ENCODE assay signal across 21 cellular contexts in the genomic region with DNA sequence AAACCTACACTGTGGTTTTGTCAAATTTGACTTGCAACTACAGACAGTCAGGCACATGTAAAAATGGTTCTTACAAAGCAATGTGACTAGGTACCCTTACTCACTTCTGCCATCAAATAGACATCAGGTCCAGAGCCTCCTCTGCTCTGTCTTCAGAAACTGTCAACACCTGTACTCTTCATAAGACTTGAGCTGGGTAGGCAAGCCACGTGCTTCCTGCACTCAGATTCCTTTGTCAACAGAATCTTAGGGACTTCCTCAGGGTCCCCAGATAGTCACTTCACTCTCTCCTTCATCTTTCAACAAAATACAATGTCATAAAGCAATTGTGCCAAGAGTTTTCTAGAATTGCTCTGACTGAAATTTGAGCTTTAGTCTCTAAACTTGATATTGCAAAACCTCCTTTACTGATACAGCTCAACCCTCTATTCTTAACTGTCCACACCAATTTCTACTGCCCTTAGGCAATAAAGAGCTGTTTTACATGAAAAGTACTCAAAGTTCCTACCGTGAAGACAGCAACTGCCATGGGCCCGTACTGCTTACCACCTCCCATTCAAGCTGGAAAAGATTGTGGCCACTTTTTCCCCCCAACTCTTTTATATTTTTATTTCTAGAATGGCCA.
"Had no signal": no experiment of that assay in that cellular context is flagged by ENCODE, and none has a peak within 500 bp of the region (broad histone marks: within the 10 kb centered on the region; RNA-seq: fewer than 3 reads in every experiment).

No MANE protein-coding gene starts in this region.

- H3K27ac ChIP-seq: left ventricle myocardium inferior, pancreas, suprapubic skin, thyroid gland had no signal

- H3K4me1 Mint-ChIP-seq: naive B cell; nephron; stimulated activated effector memory CD8-positive, alpha-beta T cell treated with anti-CD3 and anti-CD28 coated beads, Interleukin-12 subunit alpha, Interleukin-12 subunit beta, amount 100 ng/mL, for 72 hours had no signal

- H3K27me3 ChIP-seq: pancreas, suprapubic skin, thyroid gland had no signal

- H3K36me3 ChIP-seq: left ventricle myocardium inferior, pancreas, suprapubic skin, thyroid gland had no signal

- DNase-seq: dermis blood vessel endothelial cell; erythroblast; left ventricle myocardium inferior; mesenchymal stem cell; naive B cell; occipital lobe; pancreas; right cardiac atrium; stimulated activated CD4-positive, alpha-beta T cell treated with anti-CD3 and anti-CD28 coated beads, Interleukin-4, amount 100 ng/mL, for 1 hour; stimulated activated CD8-positive, alpha-beta memory T cell treated with anti-CD3 and anti-CD28 coated beads, Interleukin-4, amount 100 ng/mL, for 48 hours; stimulated activated naive CD8-positive, alpha-beta T cell treated with anti-CD3 and anti-CD28 coated beads, Interleukin-15, Interleukin-2, amounts not matched to agents 100 U/mL and 50 U/mL, for 24 hours; thyroid gland had no signal

- H3K27me3 Mint-ChIP-seq: progenitor cell of endocrine pancreas, type B pancreatic cell had no signal

- FAIRE-seq: colon, endothelial cell of umbilical vein, pancreas, urothelium cell line had no signal

- H3K4me3 ChIP-seq: left ventricle myocardium inferior, lung, pancreas, suprapubic skin, thyroid gland had no signal

- ATAC-seq: pancreas; right cardiac atrium; stimulated activated effector memory CD8-positive, alpha-beta T cell treated with anti-CD3 and anti-CD28 coated beads, Interleukin-12 subunit alpha, Interleukin-12 subunit beta, amount 100 ng/mL, for 72 hours; stimulated activated naive CD8-positive, alpha-beta T cell treated with anti-CD3 and anti-CD28 coated beads, Interleukin-15, Interleukin-2, amounts not matched to agents 100 U/mL and 50 U/mL, for 24 hours had no signal

- H3K4me1 ChIP-seq: left ventricle myocardium inferior, pancreas, suprapubic skin, thyroid gland had no signal

- H3K36me3 Mint-ChIP-seq: naive B cell; stimulated activated effector memory CD8-positive, alpha-beta T cell treated with anti-CD3 and anti-CD28 coated beads, Interleukin-12 subunit alpha, Interleukin-12 subunit beta, amount 100 ng/mL, for 72 hours; type B pancreatic cell had no signal

- H3K27ac Mint-ChIP-seq: naive B cell; nephron; progenitor cell of endocrine pancreas; stimulated activated effector memory CD8-positive, alpha-beta T cell treated with anti-CD3 and anti-CD28 coated beads, Interleukin-12 subunit alpha, Interleukin-12 subunit beta, amount 100 ng/mL, for 72 hours; type B pancreatic cell had no signal

- H3K9me3 Mint-ChIP-seq: type B pancreatic cell had no signal

- H3K9me3 ChIP-seq: left ventricle myocardium inferior, pancreas, suprapubic skin, thyroid gland had no signal

- H3K4me3 Mint-ChIP-seq: naive B cell; nephron; stimulated activated effector memory CD8-positive, alpha-beta T cell treated with anti-CD3 and anti-CD28 coated beads, Interleukin-12 subunit alpha, Interleukin-12 subunit beta, amount 100 ng/mL, for 72 hours; type B pancreatic cell had no signal
